ENCODE assay signal across 10 cellular contexts in genomic region chr22:26894766-26895485, GRCh38.
DNase-seq lines count a peak whose midpoint lies in the region; ATAC-seq and TF ChIP-seq lines count a peak whose summit lies in the region.
"Had no signal": no experiment of that assay in that cellular context is flagged by ENCODE, and none has a peak within 500 bp of the region (broad histone marks: within the 10 kb centered on the region; RNA-seq: fewer than 3 reads in every experiment).

No MANE protein-coding gene starts in this region.

- no peaks in the 10 kb centered on the region for H3K36me3 Mint-ChIP-seq in stimulated activated effector memory CD8-positive, alpha-beta T cell treated with anti-CD3 and anti-CD28 coated beads, Interleukin-12 subunit alpha, Interleukin-12 subunit beta, amount 100 ng/mL, for 72 hours

- H3K9me3 Mint-ChIP-seq in stimulated activated effector memory CD8-positive, alpha-beta T cell treated with anti-CD3 and anti-CD28 coated beads, Interleukin-12 subunit alpha, Interleukin-12 subunit beta, amount 100 ng/mL, for 72 hours = no peaks in the 10 kb centered on the region

- peak; percentile 89 for ATAC-seq in stimulated activated effector memory CD8-positive, alpha-beta T cell treated with anti-CD3 and anti-CD28 coated beads, Interleukin-12 subunit alpha, Interleukin-12 subunit beta, amount 100 ng/mL, for 72 hours
- no peak for ATAC-seq in HG03457 (IDR thresholded peaks at IDR 0.05; ENCODE audit: unreplicated experiment)
- ATAC-seq in GM21529 (IDR thresholded peaks at IDR 0.05; ENCODE audit: unreplicated experiment) = no peak

- H3K4me3 ChIP-seq in fibroblast of the aortic adventitia (ENCODE audit: low read depth, low read length) = no peak overlapping the region
- H3K4me3 ChIP-seq: BLaER1 had no signal

- no peak overlapping the region for H3K4me3 Mint-ChIP-seq in stimulated activated effector memory CD8-positive, alpha-beta T cell treated with anti-CD3 and anti-CD28 coated beads, Interleukin-12 subunit alpha, Interleukin-12 subunit beta, amount 100 ng/mL, for 72 hours
- H3K4me3 Mint-ChIP-seq: central memory CD8-positive, alpha-beta T cell had no signal

- POLR2A ChIA-PET in RWPE1 (lab: Yijun Ruan, JAX; ENCODE audit: low non-redundant PET) = no interaction called here

- H3K27ac ChIP-seq in RWPE1 = peak overlapping the region; percentile 82
- H3K27ac ChIP-seq: BLaER1 had no signal

- H3K4me1 Mint-ChIP-seq in stimulated activated effector memory CD8-positive, alpha-beta T cell treated with anti-CD3 and anti-CD28 coated beads, Interleukin-12 subunit alpha, Interleukin-12 subunit beta, amount 100 ng/mL, for 72 hours = peaks cover 11% of the 10 kb centered on the region
- H3K4me1 Mint-ChIP-seq: central memory CD8-positive, alpha-beta T cell had no signal

- CTCF ChIA-PET in RWPE1 (lab: Yijun Ruan, JAX) = no interaction called here

- DNase-seq in NCI-H748 treated with DMSO at 0.1 percent for 48 hours (lab: John Stamatoyannopoulos, UW) (peak; percentile 17), NCI-H748 (lab: John Stamatoyannopoulos, UW; ENCODE audit: unreplicated experiment) (no peak), RWPE1 (ENCODE audit: low spot score) (peak; percentile 85), fibroblast of the aortic adventitia (ENCODE audit: low read depth) (peak; percentile 93), GM13977 (ENCODE audit: low spot score) (no peak)
- DNase-seq in stimulated activated effector memory CD8-positive, alpha-beta T cell treated with anti-CD3 and anti-CD28 coated beads, Interleukin-12 subunit alpha, Interleukin-12 subunit beta, amount 100 ng/mL, for 72 hours (ENCODE audit: low spot score in 2 of 2) = peak in 1 of 2 donors; percentile 28

- in situ Hi-C loops in GM13977 (cut with MboI; ENCODE audit: low pct_unique_long_range_greater_than_20kb, low sequenced_read_pairs, unreplicated experiment) = no loop called here

- TF ChIP-seq CTCF in RWPE1 (conservative IDR thresholded peaks at IDR 0.05; ENCODE audit: low read depth) (no peak), fibroblast of the aortic adventitia (IDR thresholded peaks at IDR 0.05; ENCODE audit: insufficient read depth, low read length) (no peak), GM13977 (IDR thresholded peaks at IDR 0.05; ENCODE audit: extremely low read depth, insufficient read depth, missing control alignments) (no peak)

- peak overlapping the region; percentile 15 for H3K27ac Mint-ChIP-seq in stimulated activated effector memory CD8-positive, alpha-beta T cell treated with anti-CD3 and anti-CD28 coated beads, Interleukin-12 subunit alpha, Interleukin-12 subunit beta, amount 100 ng/mL, for 72 hours

Comparison
In these comparisons a context has a peak if more than half of its experiments do, and no peak if none do; other contexts are left out.
1. DNase-seq: peak in NCI-H748 treated with DMSO at 0.1 percent for 48 hours (single experiment), RWPE1 (single experiment) and fibroblast of the aortic adventitia (single experiment); none in NCI-H748 (single experiment) and GM13977 (single experiment).